2 cellular contexts compared by ENCODE assay signal in the genomic region with DNA sequence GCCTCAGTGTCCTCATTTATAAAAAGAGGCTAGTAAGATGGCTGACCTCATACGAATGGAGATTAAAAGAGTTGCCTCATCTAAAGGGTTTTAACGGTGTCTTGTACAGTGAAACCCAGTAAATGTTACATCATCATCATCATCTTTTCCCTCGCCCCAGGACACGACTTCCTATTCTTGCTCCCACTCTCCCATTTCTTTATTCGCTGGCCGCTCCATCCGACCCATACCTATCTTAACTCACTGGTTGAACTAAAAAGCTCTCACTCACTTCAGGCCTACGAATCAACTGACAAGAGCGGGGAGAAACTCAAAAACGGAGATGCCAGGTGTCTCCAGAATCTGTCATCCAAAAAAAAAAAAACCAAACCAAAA.
TF ChIP-seq lines count a peak whose summit lies in the region.

No MANE protein-coding gene starts in this region.

TF ChIP-seq in GM23338, 12 proteins besides CTCF, POLR2A, EP300 and RAD21 (continues in another document):
- TF ChIP-seq, protein P1, sequence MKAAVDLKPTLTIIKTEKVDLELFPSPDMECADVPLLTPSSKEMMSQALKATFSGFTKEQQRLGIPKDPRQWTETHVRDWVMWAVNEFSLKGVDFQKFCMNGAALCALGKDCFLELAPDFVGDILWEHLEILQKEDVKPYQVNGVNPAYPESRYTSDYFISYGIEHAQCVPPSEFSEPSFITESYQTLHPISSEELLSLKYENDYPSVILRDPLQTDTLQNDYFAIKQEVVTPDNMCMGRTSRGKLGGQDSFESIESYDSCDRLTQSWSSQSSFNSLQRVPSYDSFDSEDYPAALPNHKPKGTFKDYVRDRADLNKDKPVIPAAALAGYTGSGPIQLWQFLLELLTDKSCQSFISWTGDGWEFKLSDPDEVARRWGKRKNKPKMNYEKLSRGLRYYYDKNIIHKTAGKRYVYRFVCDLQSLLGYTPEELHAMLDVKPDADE (IDR thresholded peaks at IDR 0.05): no peak
- TF ChIP-seq, protein P2, sequence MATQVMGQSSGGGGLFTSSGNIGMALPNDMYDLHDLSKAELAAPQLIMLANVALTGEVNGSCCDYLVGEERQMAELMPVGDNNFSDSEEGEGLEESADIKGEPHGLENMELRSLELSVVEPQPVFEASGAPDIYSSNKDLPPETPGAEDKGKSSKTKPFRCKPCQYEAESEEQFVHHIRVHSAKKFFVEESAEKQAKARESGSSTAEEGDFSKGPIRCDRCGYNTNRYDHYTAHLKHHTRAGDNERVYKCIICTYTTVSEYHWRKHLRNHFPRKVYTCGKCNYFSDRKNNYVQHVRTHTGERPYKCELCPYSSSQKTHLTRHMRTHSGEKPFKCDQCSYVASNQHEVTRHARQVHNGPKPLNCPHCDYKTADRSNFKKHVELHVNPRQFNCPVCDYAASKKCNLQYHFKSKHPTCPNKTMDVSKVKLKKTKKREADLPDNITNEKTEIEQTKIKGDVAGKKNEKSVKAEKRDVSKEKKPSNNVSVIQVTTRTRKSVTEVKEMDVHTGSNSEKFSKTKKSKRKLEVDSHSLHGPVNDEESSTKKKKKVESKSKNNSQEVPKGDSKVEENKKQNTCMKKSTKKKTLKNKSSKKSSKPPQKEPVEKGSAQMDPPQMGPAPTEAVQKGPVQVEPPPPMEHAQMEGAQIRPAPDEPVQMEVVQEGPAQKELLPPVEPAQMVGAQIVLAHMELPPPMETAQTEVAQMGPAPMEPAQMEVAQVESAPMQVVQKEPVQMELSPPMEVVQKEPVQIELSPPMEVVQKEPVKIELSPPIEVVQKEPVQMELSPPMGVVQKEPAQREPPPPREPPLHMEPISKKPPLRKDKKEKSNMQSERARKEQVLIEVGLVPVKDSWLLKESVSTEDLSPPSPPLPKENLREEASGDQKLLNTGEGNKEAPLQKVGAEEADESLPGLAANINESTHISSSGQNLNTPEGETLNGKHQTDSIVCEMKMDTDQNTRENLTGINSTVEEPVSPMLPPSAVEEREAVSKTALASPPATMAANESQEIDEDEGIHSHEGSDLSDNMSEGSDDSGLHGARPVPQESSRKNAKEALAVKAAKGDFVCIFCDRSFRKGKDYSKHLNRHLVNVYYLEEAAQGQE (IDR thresholded peaks at IDR 0.05; ENCODE audit: unreplicated experiment): no peak
- TF ChIP-seq, protein P3, sequence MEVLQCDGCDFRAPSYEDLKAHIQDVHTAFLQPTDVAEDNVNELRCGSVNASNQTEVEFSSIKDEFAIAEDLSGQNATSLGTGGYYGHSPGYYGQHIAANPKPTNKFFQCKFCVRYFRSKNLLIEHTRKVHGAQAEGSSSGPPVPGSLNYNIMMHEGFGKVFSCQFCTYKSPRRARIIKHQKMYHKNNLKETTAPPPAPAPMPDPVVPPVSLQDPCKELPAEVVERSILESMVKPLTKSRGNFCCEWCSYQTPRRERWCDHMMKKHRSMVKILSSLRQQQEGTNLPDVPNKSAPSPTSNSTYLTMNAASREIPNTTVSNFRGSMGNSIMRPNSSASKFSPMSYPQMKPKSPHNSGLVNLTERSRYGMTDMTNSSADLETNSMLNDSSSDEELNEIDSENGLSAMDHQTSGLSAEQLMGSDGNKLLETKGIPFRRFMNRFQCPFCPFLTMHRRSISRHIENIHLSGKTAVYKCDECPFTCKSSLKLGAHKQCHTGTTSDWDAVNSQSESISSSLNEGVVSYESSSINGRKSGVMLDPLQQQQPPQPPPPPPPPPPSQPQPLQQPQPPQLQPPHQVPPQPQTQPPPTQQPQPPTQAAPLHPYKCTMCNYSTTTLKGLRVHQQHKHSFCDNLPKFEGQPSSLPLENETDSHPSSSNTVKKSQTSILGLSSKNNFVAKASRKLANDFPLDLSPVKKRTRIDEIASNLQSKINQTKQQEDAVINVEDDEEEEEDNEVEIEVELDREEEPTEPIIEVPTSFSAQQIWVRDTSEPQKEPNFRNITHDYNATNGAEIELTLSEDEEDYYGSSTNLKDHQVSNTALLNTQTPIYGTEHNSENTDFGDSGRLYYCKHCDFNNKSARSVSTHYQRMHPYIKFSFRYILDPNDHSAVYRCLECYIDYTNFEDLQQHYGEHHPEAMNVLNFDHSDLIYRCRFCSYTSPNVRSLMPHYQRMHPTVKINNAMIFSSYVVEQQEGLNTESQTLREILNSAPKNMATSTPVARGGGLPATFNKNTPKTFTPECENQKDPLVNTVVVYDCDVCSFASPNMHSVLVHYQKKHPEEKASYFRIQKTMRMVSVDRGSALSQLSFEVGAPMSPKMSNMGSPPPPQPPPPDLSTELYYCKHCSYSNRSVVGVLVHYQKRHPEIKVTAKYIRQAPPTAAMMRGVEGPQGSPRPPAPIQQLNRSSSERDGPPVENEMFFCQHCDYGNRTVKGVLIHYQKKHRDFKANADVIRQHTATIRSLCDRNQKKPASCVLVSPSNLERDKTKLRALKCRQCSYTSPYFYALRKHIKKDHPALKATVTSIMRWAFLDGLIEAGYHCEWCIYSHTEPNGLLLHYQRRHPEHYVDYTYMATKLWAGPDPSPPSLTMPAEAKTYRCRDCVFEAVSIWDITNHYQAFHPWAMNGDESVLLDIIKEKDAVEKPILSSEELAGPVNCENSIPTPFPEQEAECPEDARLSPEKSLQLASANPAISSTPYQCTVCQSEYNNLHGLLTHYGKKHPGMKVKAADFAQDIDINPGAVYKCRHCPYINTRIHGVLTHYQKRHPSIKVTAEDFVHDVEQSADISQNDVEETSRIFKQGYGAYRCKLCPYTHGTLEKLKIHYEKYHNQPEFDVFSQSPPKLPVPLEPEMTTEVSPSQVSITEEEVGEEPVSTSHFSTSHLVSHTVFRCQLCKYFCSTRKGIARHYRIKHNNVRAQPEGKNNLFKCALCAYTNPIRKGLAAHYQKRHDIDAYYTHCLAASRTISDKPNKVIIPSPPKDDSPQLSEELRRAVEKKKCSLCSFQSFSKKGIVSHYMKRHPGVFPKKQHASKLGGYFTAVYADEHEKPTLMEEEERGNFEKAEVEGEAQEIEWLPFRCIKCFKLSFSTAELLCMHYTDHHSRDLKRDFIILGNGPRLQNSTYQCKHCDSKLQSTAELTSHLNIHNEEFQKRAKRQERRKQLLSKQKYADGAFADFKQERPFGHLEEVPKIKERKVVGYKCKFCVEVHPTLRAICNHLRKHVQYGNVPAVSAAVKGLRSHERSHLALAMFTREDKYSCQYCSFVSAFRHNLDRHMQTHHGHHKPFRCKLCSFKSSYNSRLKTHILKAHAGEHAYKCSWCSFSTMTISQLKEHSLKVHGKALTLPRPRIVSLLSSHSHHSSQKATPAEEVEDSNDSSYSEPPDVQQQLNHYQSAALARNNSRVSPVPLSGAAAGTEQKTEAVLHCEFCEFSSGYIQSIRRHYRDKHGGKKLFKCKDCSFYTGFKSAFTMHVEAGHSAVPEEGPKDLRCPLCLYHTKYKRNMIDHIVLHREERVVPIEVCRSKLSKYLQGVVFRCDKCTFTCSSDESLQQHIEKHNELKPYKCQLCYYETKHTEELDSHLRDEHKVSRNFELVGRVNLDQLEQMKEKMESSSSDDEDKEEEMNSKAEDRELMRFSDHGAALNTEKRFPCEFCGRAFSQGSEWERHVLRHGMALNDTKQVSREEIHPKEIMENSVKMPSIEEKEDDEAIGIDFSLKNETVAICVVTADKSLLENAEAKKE (CRISPR knock-in tag; IDR thresholded peaks at IDR 0.05): no peak
- TF ChIP-seq CREB1 (CRISPR knock-in tag; IDR thresholded peaks at IDR 0.05; ENCODE audit: low read depth) (no peak), JUNB (IDR thresholded peaks at IDR 0.05; ENCODE audit: unreplicated experiment) (no peak), ZNF114 (CRISPR knock-in tag; IDR thresholded peaks at IDR 0.05) (no peak), STAT1 (IDR thresholded peaks at IDR 0.05; ENCODE audit: unreplicated experiment) (no peak), EZH2phosphoT487 (IDR thresholded peaks at IDR 0.05; ENCODE audit: unreplicated experiment) (no peak), POLR2AphosphoS5 (IDR thresholded peaks at IDR 0.05; ENCODE audit: low read depth) (no peak), ZNF331 (CRISPR knock-in tag; IDR thresholded peaks at IDR 0.05; ENCODE audit: low read depth) (no peak)

TF ChIP-seq in K562, 482 proteins besides CTCF, POLR2A, EP300 and RAD21:
- TF ChIP-seq IFI16 (CRISPR knock-in tag; IDR thresholded peaks at IDR 0.05) (no peak), CEBPG (CRISPR knock-in tag; IDR thresholded peaks at IDR 0.05) (no peak), CEBPG (tag; conservative IDR thresholded peaks at IDR 0.05 in 1 of 2, IDR thresholded peaks at IDR 0.05 in 1 of 2) (peak; percentile 72 to 74), CEBPB (tag; IDR thresholded peaks at IDR 0.05) (peak; percentile 56), ZNF75A (CRISPR knock-in tag; IDR thresholded peaks at IDR 0.05) (no peak), HMG20A (CRISPR knock-in tag; conservative IDR thresholded peaks at IDR 0.05) (no peak), MAFF (IDR thresholded peaks at IDR 0.05; ENCODE audit: low read length) (no peak), JUN (IDR thresholded peaks at IDR 0.05; ENCODE audit: borderline replicate concordance, low read depth, low read length) (no peak), JUN (CRISPR knock-in tag; IDR thresholded peaks at IDR 0.05; ENCODE audit: borderline replicate concordance) (no peak), BMI1 (IDR thresholded peaks at IDR 0.05; ENCODE audit: low read length) (no peak), FUS (optimal IDR thresholded peaks at IDR 0.05; ENCODE audit: low read depth, low read length) (no peak), CTBP1 (IDR thresholded peaks at IDR 0.05; ENCODE audit: borderline replicate concordance) (no peak), BDP1 (IDR thresholded peaks at IDR 0.05; ENCODE audit: insufficient read depth, insufficient read length) (no peak), NR3C1 (CRISPR knock-in tag; IDR thresholded peaks at IDR 0.05) (no peak), ZNF24 (IDR thresholded peaks at IDR 0.05) (no peak), ZNF584 (CRISPR knock-in tag; IDR thresholded peaks at IDR 0.05; ENCODE audit: low read depth) (no peak), SIN3B (IDR thresholded peaks at IDR 0.05; ENCODE audit: low read depth) (no peak), GTF2A2 (tag; IDR thresholded peaks at IDR 0.05) (no peak)
- TF ChIP-seq, protein P4, sequence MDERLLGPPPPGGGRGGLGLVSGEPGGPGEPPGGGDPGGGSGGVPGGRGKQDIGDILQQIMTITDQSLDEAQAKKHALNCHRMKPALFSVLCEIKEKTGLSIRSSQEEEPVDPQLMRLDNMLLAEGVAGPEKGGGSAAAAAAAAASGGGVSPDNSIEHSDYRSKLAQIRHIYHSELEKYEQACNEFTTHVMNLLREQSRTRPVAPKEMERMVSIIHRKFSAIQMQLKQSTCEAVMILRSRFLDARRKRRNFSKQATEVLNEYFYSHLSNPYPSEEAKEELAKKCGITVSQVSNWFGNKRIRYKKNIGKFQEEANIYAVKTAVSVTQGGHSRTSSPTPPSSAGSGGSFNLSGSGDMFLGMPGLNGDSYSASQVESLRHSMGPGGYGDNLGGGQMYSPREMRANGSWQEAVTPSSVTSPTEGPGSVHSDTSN (CRISPR knock-in tag; IDR thresholded peaks at IDR 0.05; ENCODE audit: low read depth): no peak
- TF ChIP-seq, protein P4 (tag; conservative IDR thresholded peaks at IDR 0.05; ENCODE audit: low read depth): 0 out of 2 replicates have a peak, but pooled peaks have one; percentile 8
- TF ChIP-seq, protein P5, sequence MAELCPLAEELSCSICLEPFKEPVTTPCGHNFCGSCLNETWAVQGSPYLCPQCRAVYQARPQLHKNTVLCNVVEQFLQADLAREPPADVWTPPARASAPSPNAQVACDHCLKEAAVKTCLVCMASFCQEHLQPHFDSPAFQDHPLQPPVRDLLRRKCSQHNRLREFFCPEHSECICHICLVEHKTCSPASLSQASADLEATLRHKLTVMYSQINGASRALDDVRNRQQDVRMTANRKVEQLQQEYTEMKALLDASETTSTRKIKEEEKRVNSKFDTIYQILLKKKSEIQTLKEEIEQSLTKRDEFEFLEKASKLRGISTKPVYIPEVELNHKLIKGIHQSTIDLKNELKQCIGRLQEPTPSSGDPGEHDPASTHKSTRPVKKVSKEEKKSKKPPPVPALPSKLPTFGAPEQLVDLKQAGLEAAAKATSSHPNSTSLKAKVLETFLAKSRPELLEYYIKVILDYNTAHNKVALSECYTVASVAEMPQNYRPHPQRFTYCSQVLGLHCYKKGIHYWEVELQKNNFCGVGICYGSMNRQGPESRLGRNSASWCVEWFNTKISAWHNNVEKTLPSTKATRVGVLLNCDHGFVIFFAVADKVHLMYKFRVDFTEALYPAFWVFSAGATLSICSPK (IDR thresholded peaks at IDR 0.05; ENCODE audit: borderline replicate concordance): peak; percentile 55; the same call in 1 of the 2 replicates
- TF ChIP-seq, protein P6, sequence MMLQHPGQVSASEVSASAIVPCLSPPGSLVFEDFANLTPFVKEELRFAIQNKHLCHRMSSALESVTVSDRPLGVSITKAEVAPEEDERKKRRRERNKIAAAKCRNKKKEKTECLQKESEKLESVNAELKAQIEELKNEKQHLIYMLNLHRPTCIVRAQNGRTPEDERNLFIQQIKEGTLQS (IDR thresholded peaks at IDR 0.05): peak; percentile 90
- TF ChIP-seq, protein P6 (CRISPR knock-in tag; conservative IDR thresholded peaks at IDR 0.05): no peak
